ENCODE assay signal across 4 cellular contexts in the genomic region with DNA sequence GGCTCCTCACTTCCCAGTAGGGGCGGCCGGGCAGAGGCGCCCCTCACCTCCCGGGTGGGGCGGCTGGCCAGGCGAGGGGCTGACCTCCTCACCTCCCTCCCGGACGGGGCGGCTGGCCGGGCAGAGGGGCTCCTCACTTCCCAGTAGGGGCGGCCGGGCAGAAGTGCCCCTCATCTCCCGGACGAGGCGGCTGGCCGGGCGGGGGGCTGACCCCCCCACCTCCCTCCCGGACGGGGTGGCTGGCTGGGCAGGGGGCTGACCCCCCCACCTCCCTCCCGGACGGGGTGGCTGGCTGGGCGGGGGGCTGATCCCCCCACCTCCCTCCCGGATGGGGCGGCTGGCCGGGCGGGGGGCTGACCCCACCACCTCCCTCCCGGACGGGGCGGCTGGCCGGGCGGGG. TPM values are rescaled to one million over a fixed set of nuclear protein-coding genes. Genes with fewer than 3 reads are reported as not detected.
"Had no signal": no experiment of that assay in that cellular context is flagged by ENCODE, and none has a peak within 500 bp of the region (broad histone marks: within the 10 kb centered on the region; RNA-seq: fewer than 3 reads in every experiment).

No MANE protein-coding gene starts in this region.

RNA-seq across cellular contexts. Expression of a gene that starts 14.9 kb away (rescaled TPM):
- total RNA-seq: LHCN-M2, M059J, MCF 10A, NCI-H460 had no signal

RNA-seq across cellular contexts. Expression of a gene that starts 27.0 kb away (rescaled TPM):
- total RNA-seq: LHCN-M2, M059J, MCF 10A, NCI-H460 had no signal

RNA-seq across cellular contexts. Expression of a gene that starts 40.0 kb away (rescaled TPM):
- total RNA-seq: LHCN-M2, M059J, MCF 10A, NCI-H460 had no signal
